Comparison of ENCODE assay signal across 8 cellular contexts in genomic region chr5:143001764-143002351, GRCh38.
A peak's percentile ranks its signal among the peaks of the same experiment; 100 is the strongest.
DNase-seq lines count a peak whose midpoint lies in the region; ATAC-seq and TF ChIP-seq lines count a peak whose summit lies in the region.

No MANE protein-coding gene starts in this region.

- H3K4me1 ChIP-seq in RWPE2 (ENCODE audit: insufficient read depth, poor library complexity, severe bottlenecking) (peaks cover 22% of the 10 kb centered on the region), endodermal cell (ENCODE audit: control insufficient read depth, insufficient read depth, low read length) (no peaks in the 10 kb centered on the region), trophoblast cell (ENCODE audit: control insufficient read depth in 1 of 2, insufficient read depth in 2 of 2, low read length in 2 of 2) (no peaks in the 10 kb centered on the region)

- H3K4me2 ChIP-seq in trophoblast cell (ENCODE audit: low read length) = no peak overlapping the region

- H3K79me1 ChIP-seq in trophoblast cell (ENCODE audit: low read length) = no peaks in the 10 kb centered on the region

- H4K91ac ChIP-seq in trophoblast cell (ENCODE audit: low read depth, low read length) = no peak overlapping the region

- no peak for TF ChIP-seq CTCF in RWPE2 (IDR thresholded peaks at IDR 0.05; ENCODE audit: poor library complexity, severe bottlenecking)
- TF ChIP-seq CTCF in dorsolateral prefrontal cortex (IDR thresholded peaks at IDR 0.05 in 54 of 56, conservative IDR thresholded peaks at IDR 0.05 in 2 of 56; ENCODE audit: low read depth in 1 of 56, partially characterized antibody in 56 of 56) = no peak
- TF ChIP-seq CTCF in endodermal cell (conservative IDR thresholded peaks at IDR 0.05) = no peak

- H4K8ac ChIP-seq in trophoblast cell (ENCODE audit: low read depth, low read length) = no peak overlapping the region

- H2BK12ac ChIP-seq in trophoblast cell (ENCODE audit: low read length) = no peak overlapping the region

- no peak overlapping the region for H3K4me3 Mint-ChIP-seq in endodermal cell

- WGBS in endodermal cell (ENCODE audit: insufficient coverage in 1 of 2, insufficient read length in 1 of 2), 2 experiments = 79 to 88% methylated on average over 3 to 8 of the region's 8 CpGs
- no CpG with 5 or more reads among the region's 8 CpGs for WGBS in trophoblast cell (ENCODE audit: extremely low coverage, insufficient coverage, insufficient read length)

- intact Hi-C loops in dorsolateral prefrontal cortex (cut with DNase I) = no loop called here
- intact Hi-C loops in sciatic nerve (cut with DNase I) = loop anchor here (10.0 kb wide), 1 partner anchor 823 kb away; no protein-coding TSS in a partner anchor

- H3K27ac ChIP-seq in RWPE2 (ENCODE audit: poor library complexity, severe bottlenecking) (peak overlapping the region; percentile 74), dorsolateral prefrontal cortex (peak overlapping the region in 46 of 59 donors; percentile 3 to 87 (median 70)), endodermal cell (ENCODE audit: low read depth, low read length) (no peak overlapping the region), trophoblast cell (ENCODE audit: low read depth, low read length) (no peak overlapping the region)

- H3K27ac Mint-ChIP-seq in endodermal cell = no peak overlapping the region

- no peak overlapping the region for H3K14ac ChIP-seq in trophoblast cell (ENCODE audit: low read length)

- H3K18ac ChIP-seq in trophoblast cell (ENCODE audit: low read length) = no peak overlapping the region

- H3K79me2 ChIP-seq in trophoblast cell (ENCODE audit: control insufficient read depth, insufficient read depth, low read length, poor library complexity) = no peaks in the 10 kb centered on the region

- no peaks in the 10 kb centered on the region for H3K9me3 Mint-ChIP-seq in endodermal cell

- H3K4me3 ChIP-seq in RWPE2 (ENCODE audit: severe bottlenecking) (no peak overlapping the region), dorsolateral prefrontal cortex (no peak overlapping the region), endodermal cell (ENCODE audit: low read length) (no peak overlapping the region), trophoblast cell (ENCODE audit: low read depth, low read length) (no peak overlapping the region)

- no peak overlapping the region for H2BK120ac ChIP-seq in trophoblast cell (ENCODE audit: insufficient read depth, low read length, poor library complexity)

- peak; percentile 3 for ATAC-seq in GM19035 (IDR thresholded peaks at IDR 0.05; ENCODE audit: unreplicated experiment)
- ATAC-seq in RWPE2 (ENCODE audit: low read depth) = peak; percentile 80
- ATAC-seq in sciatic nerve = peak; percentile 16
- no peak for ATAC-seq in GM19452 (IDR thresholded peaks at IDR 0.05; ENCODE audit: unreplicated experiment)
- ATAC-seq in GM19351 (IDR thresholded peaks at IDR 0.05; ENCODE audit: unreplicated experiment) = no peak

- no peak overlapping the region for H4K12ac ChIP-seq in trophoblast cell (ENCODE audit: low read depth, low read length)

- DNase-seq in RWPE2 (ENCODE audit: low spot score) (no peak), dorsolateral prefrontal cortex (peak in 1 of 10 donors; percentile 10), sciatic nerve (ENCODE audit: low spot score) (no peak), endodermal cell (no peak), trophoblast cell (no peak)

- H3K9ac ChIP-seq in endodermal cell (ENCODE audit: extremely low read depth, low read length, poor library complexity, severe bottlenecking) (no peak overlapping the region), trophoblast cell (ENCODE audit: low read length) (no peak overlapping the region)

- no peak overlapping the region for H3K23ac ChIP-seq in trophoblast cell (ENCODE audit: low read length)

- H2BK5ac ChIP-seq in trophoblast cell (ENCODE audit: low read depth, low read length, poor library complexity) = no peak overlapping the region

- H3K4me1 Mint-ChIP-seq in endodermal cell = peaks cover 17% of the 10 kb centered on the region

- no peak overlapping the region for H2AFZ ChIP-seq in trophoblast cell (ENCODE audit: insufficient read depth, low read length, poor library complexity)

- no peak overlapping the region for H3K4ac ChIP-seq in trophoblast cell (ENCODE audit: low read depth, low read length)

- H3K27me3 ChIP-seq in RWPE2 (ENCODE audit: insufficient read depth, poor library complexity, severe bottlenecking) (no peaks in the 10 kb centered on the region), dorsolateral prefrontal cortex (no peaks in the 10 kb centered on the region), endodermal cell (ENCODE audit: control insufficient read depth, insufficient read depth, low read length, poor library complexity, severe bottlenecking) (no peaks in the 10 kb centered on the region), trophoblast cell (ENCODE audit: insufficient read depth, low read length) (no peaks in the 10 kb centered on the region)

- H3K27me3 Mint-ChIP-seq in endodermal cell (ENCODE audit: insufficient read depth) = no peaks in the 10 kb centered on the region

- H2AK5ac ChIP-seq in trophoblast cell (ENCODE audit: low read length) = no peak overlapping the region

- H3K9me3 ChIP-seq in RWPE2 (ENCODE audit: severe bottlenecking) (no peaks in the 10 kb centered on the region), endodermal cell (ENCODE audit: control insufficient read depth, low read length) (no peaks in the 10 kb centered on the region), trophoblast cell (ENCODE audit: insufficient read depth, low read depth, low read length) (no peaks in the 10 kb centered on the region)

- peaks cover 9% of the 10 kb centered on the region for H3K36me3 Mint-ChIP-seq in endodermal cell (ENCODE audit: low read depth)

- H3K36me3 ChIP-seq in RWPE2 (ENCODE audit: low read depth) (no peaks in the 10 kb centered on the region), endodermal cell (ENCODE audit: control insufficient read depth, insufficient read depth, low read length) (no peaks in the 10 kb centered on the region), trophoblast cell (ENCODE audit: control insufficient read depth in 1 of 2, insufficient read depth in 2 of 2, low read length in 2 of 2) (no peaks in the 10 kb centered on the region)

Comparison
In these comparisons a context has a peak if more than half of its experiments do, and no peak if none do; other contexts are left out.
1. ATAC-seq: peak in GM19035 (single experiment), RWPE2 (single experiment) and sciatic nerve (single experiment); none in GM19452 (single experiment) and GM19351 (single experiment).
2. H3K27ac ChIP-seq: peak in RWPE2 (single experiment) and dorsolateral prefrontal cortex (46 of 59); none in endodermal cell (single experiment) and trophoblast cell (single experiment).